ENCODE assay signal across 8 cellular contexts in genomic region chr9:107286057-107286456, GRCh38. TPM values are rescaled to one million over a fixed set of nuclear protein-coding genes. Genes with fewer than 3 reads are reported as not detected.
DNase-seq lines count a peak whose midpoint lies in the region; ATAC-seq, FAIRE-seq and TF ChIP-seq lines count a peak whose summit lies in the region.

No MANE protein-coding gene starts in this region.

- 35 to 39% (median 39%) methylated on average over 2 of the region's 2 CpGs for WGBS in small intestine, 3 donors

- H3K4me3 ChIP-seq in GM12865 (ENCODE audit: low read depth, low read length): peak overlapping the region; percentile 65
- no peak overlapping the region for H3K4me3 ChIP-seq in small intestine (ENCODE audit: low read depth in 1 of 2, low read length in 2 of 2)

- no peaks in the 10 kb centered on the region for H3K36me3 ChIP-seq in small intestine (ENCODE audit: control insufficient read depth in 2 of 2, insufficient read depth in 2 of 2, low read length in 2 of 2)

- H3K27ac ChIP-seq in 22Rv1 (peak overlapping the region; percentile 94), small intestine (ENCODE audit: low read depth in 1 of 2, low read length in 1 of 2) (no peak overlapping the region)

- H3K36me3 Mint-ChIP-seq in activated T-helper 17 cell treated with anti-CD3 and anti-CD28 coated beads, Interleukin-2, amount 50 U/mL, for 72 hours (ENCODE audit: low read depth): peaks cover 43% of the 10 kb centered on the region

- no peaks in the 10 kb centered on the region for H3K9me3 ChIP-seq in small intestine (ENCODE audit: control insufficient read depth, low read depth)

- peak overlapping the region; percentile 78 for H3K4me3 Mint-ChIP-seq in activated T-helper 17 cell treated with anti-CD3 and anti-CD28 coated beads, Interleukin-2, amount 50 U/mL, for 72 hours

- no peaks in the 10 kb centered on the region for H3K27me3 ChIP-seq in small intestine (ENCODE audit: control insufficient read depth in 2 of 2, insufficient read depth in 2 of 2, low read length in 2 of 2)

- H3K9me3 Mint-ChIP-seq in activated T-helper 17 cell treated with anti-CD3 and anti-CD28 coated beads, Interleukin-2, amount 50 U/mL, for 72 hours: no peaks in the 10 kb centered on the region

- H3K4me1 Mint-ChIP-seq in activated T-helper 17 cell treated with anti-CD3 and anti-CD28 coated beads, Interleukin-2, amount 50 U/mL, for 72 hours: peaks cover 34% of the 10 kb centered on the region

- H3K4me1 ChIP-seq in small intestine (ENCODE audit: control insufficient read depth in 2 of 2, insufficient read depth in 1 of 2, low read depth in 1 of 2, low read length in 1 of 2): peaks cover 4 to 9% of the 10 kb centered on the region in 2 donors

- DNase-seq in GM12865 (ENCODE audit: low read depth): no peak
- DNase-seq in iris pigment epithelial cell (ENCODE audit: low read depth): peak; percentile 68
- DNase-seq in AG20443 (ENCODE audit: low spot score): no peak
- no peak for DNase-seq in small intestine

- TF ChIP-seq CTCF in 22Rv1 (IDR thresholded peaks at IDR 0.05): no peak
- no peak for TF ChIP-seq CTCF in GM12865 (IDR thresholded peaks at IDR 0.05; ENCODE audit: insufficient read depth, low read depth, low read length, missing control alignments)

- no peak for ATAC-seq in activated T-helper 17 cell treated with anti-CD3 and anti-CD28 coated beads, Interleukin-2, amount 50 U/mL, for 72 hours (replicated peaks)
- no peak for ATAC-seq in HG03469 (IDR thresholded peaks at IDR 0.05; ENCODE audit: unreplicated experiment)
- ATAC-seq in HG03039 (IDR thresholded peaks at IDR 0.05; ENCODE audit: unreplicated experiment): no peak

- FAIRE-seq in small intestine (lab: Jason Lieb, UNC): no peak

- H3K27me3 Mint-ChIP-seq in activated T-helper 17 cell treated with anti-CD3 and anti-CD28 coated beads, Interleukin-2, amount 50 U/mL, for 72 hours: no peaks in the 10 kb centered on the region

- H3K27ac Mint-ChIP-seq in activated T-helper 17 cell treated with anti-CD3 and anti-CD28 coated beads, Interleukin-2, amount 50 U/mL, for 72 hours: peak overlapping the region; percentile 38

RNA-seq across cellular contexts. Expression of gene RAD23B, which starts 3.0 kb away (rescaled TPM):
- 100 to 1,000 TPM in 1 of 2 donors, 10 to 100 TPM in 1; 67.7 to 113 TPM for total RNA-seq in activated T-helper 17 cell treated with anti-CD3 and anti-CD28 coated beads, Interleukin-2, amount 50 U/mL, for 72 hours
- polyA plus RNA-seq in small intestine: 10 to 100 TPM; 49.4 to 62.8 (median 50.8) TPM
